In genomic region chr12:80692114-80692513, GRCh38 we compare ENCODE assay signal across 18 cellular contexts.
DNase-seq lines count a peak whose midpoint lies in the region; ATAC-seq and TF ChIP-seq lines count a peak whose summit lies in the region.
"Had no signal": no experiment of that assay in that cellular context is flagged by ENCODE, and none has a peak within 500 bp of the region (broad histone marks: within the 10 kb centered on the region; RNA-seq: fewer than 3 reads in every experiment).

No MANE protein-coding gene starts in this region.

- DNase-seq in cerebellar nuclear complex (lab: John Stamatoyannopoulos, UW) (peak; percentile 71 to 96), NCI-H2081 treated with DMSO at 0.1 percent for 48 hours (lab: John Stamatoyannopoulos, UW) (no peak), NCI-H1930 (lab: John Stamatoyannopoulos, UW) (no peak), DMS114 treated with DMSO at 0.1 percent for 48 hours (lab: John Stamatoyannopoulos, UW; ENCODE audit: unreplicated experiment) (no peak)
- DNase-seq: activated naive CD4-positive, alpha-beta T cell treated with anti-CD3 and anti-CD28 coated beads for 36 hours; AML-193; effector memory CD4-positive, alpha-beta T cell; natural killer cell; NCI-H226; right cardiac atrium; SW 1271; tibial artery had no signal

- ATAC-seq in GM18502 (IDR thresholded peaks at IDR 0.05; ENCODE audit: poor library complexity, unreplicated experiment) = peak; percentile 73
- peak; percentile 69 for ATAC-seq in GM21529 (IDR thresholded peaks at IDR 0.05; ENCODE audit: unreplicated experiment)
- peak; percentile 41 for ATAC-seq in HG03469 (IDR thresholded peaks at IDR 0.05; ENCODE audit: unreplicated experiment)
- ATAC-seq in SK-N-SH treated with all-trans-retinoic acid at 6 μM for 48 hours = no peak
- ATAC-seq: activated CD4-positive, CD25-positive, alpha-beta regulatory T cell treated with anti-CD3 and anti-CD28 coated beads, Interleukin-2, amount 50 U/mL, for 24 hours; natural killer cell; Panc1; right cardiac atrium had no signal

TF ChIP-seq in SK-N-SH treated with all-trans-retinoic acid at 6 μM for 48 hours, 23 proteins besides CTCF, POLR2A, EP300 and RAD21:
- TF ChIP-seq ZFP3 (CRISPR knock-in tag; IDR thresholded peaks at IDR 0.05) = no peak
- TF ChIP-seq OSR1 (CRISPR knock-in tag; IDR thresholded peaks at IDR 0.05) = no peak
- TF ChIP-seq ZNF8 (CRISPR knock-in tag; IDR thresholded peaks at IDR 0.05) = no peak
- no peak for TF ChIP-seq GLIS3 (CRISPR knock-in tag; IDR thresholded peaks at IDR 0.05)
- no peak for TF ChIP-seq TOX (CRISPR knock-in tag; IDR thresholded peaks at IDR 0.05; ENCODE audit: borderline replicate concordance)
- TF ChIP-seq ISL1 (CRISPR knock-in tag; IDR thresholded peaks at IDR 0.05) = no peak
- TF ChIP-seq ARNTL (CRISPR knock-in tag; IDR thresholded peaks at IDR 0.05; ENCODE audit: borderline replicate concordance, low read depth) = no peak
- TF ChIP-seq ZNF565 (CRISPR knock-in tag; conservative IDR thresholded peaks at IDR 0.05; ENCODE audit: low read depth) = no peak
- TF ChIP-seq RARB (CRISPR knock-in tag; IDR thresholded peaks at IDR 0.05) = no peak
- no peak for TF ChIP-seq ZFP30 (CRISPR knock-in tag; IDR thresholded peaks at IDR 0.05)
- TF ChIP-seq BACH2 (CRISPR knock-in tag; IDR thresholded peaks at IDR 0.05; ENCODE audit: borderline replicate concordance) = no peak
- TF ChIP-seq ESRRG (CRISPR knock-in tag; IDR thresholded peaks at IDR 0.05) = no peak
- TF ChIP-seq CSRNP3 (CRISPR knock-in tag; IDR thresholded peaks at IDR 0.05) = no peak
- no peak for TF ChIP-seq ZNF70 (CRISPR knock-in tag; IDR thresholded peaks at IDR 0.05)
- TF ChIP-seq POU6F1 (CRISPR knock-in tag; IDR thresholded peaks at IDR 0.05; ENCODE audit: borderline replicate concordance, low read depth) = no peak
- TF ChIP-seq TSHZ2 (CRISPR knock-in tag; IDR thresholded peaks at IDR 0.05) = no peak

Comparison
In these comparisons a context has a peak if more than half of its experiments do, and no peak if none do; other contexts are left out.
1. DNase-seq: peak in cerebellar nuclear complex (2 of 2); none in NCI-H2081 treated with DMSO at 0.1 percent for 48 hours (single experiment), NCI-H1930 (0 of 2) and DMS114 treated with DMSO at 0.1 percent for 48 hours (single experiment).